23 cellular contexts compared by ENCODE assay signal in genomic region chr12:3294481-3294911, GRCh38.
DNase-seq lines count a peak whose midpoint lies in the region; ATAC-seq, FAIRE-seq and TF ChIP-seq lines count a peak whose summit lies in the region.
"Had no signal": no experiment of that assay in that cellular context is flagged by ENCODE, and none has a peak within 500 bp of the region (broad histone marks: within the 10 kb centered on the region; RNA-seq: fewer than 3 reads in every experiment).

No MANE protein-coding gene starts in this region.

- H3K9ac ChIP-seq in BLaER1, result no peak overlapping the region

- peak; percentile 8 to 70 (median 25) for ATAC-seq in heart right ventricle
- ATAC-seq: GM12878; left colon; natural killer cell treated with Interleukin-12 subunit alpha and Interleukin-12 subunit beta and Interleukin-15 and Interleukin-18, amount 100 ng/mL, for 72 hours had no signal

- H3K4me2 ChIP-seq in BLaER1, result peak overlapping the region; percentile 81

- DNase-seq in G401 (ENCODE audit: low spot score), result peak; percentile 69
- peak; percentile 69 to 93 for DNase-seq in NCI-H524 (lab: John Stamatoyannopoulos, UW)
- DNase-seq in heart right ventricle, result peak in 1 of 2 donors; percentile 44
- DNase-seq in lower leg skin (ENCODE audit: low spot score in 2 of 2), result no peak
- DNase-seq in stimulated activated CD4-positive, alpha-beta T cell treated with anti-CD3 and anti-CD28 coated beads, Interleukin-2, amount 100 ng/mL, for 48 hours, result no peak
- DNase-seq in D721Med (ENCODE audit: insufficient read length, low spot score), result no peak
- no peak for DNase-seq in coronary artery (ENCODE audit: low spot score)
- DNase-seq: activated CD4-positive, CD25-positive, alpha-beta regulatory T cell treated with anti-CD3 and anti-CD28 coated beads, Interleukin-2, amount 50 U/mL, for 72 hours; activated naive CD4-positive, alpha-beta T cell treated with Interleukin-2 at 50 U/mL for 16 hours; activated T-cell treated with anti-CD3 and anti-CD28 coated beads, Interleukin-2, amount 50 U/mL, for 48 hours; amygdala; DMS153; KBM-7; left colon; midbrain; NCI-H187 treated with DMSO at 0.1 percent for 48 hours; NCI-H510A; SW 1271; uterus had no signal

- no peak overlapping the region for H3K27ac ChIP-seq in BLaER1
- H3K27ac ChIP-seq in heart right ventricle, result peak overlapping the region in 6 of 10 donors; percentile 15 to 60 (median 40)
- no peak overlapping the region for H3K27ac ChIP-seq in coronary artery
- H3K27ac ChIP-seq: uterus had no signal

- FAIRE-seq in D721Med (lab: Jason Lieb, UNC), result no peak
- FAIRE-seq: GM12878 had no signal

- H3K4me3 ChIP-seq in BLaER1 (no peak overlapping the region), heart right ventricle (no peak overlapping the region), lower leg skin (ENCODE audit: low read depth, poor library complexity, severe bottlenecking) (no peak overlapping the region), coronary artery (no peak overlapping the region)
- H3K4me3 ChIP-seq: dorsolateral prefrontal cortex, GM12878, uterus had no signal

- 44 to 61% methylated on average over 15 of the region's 15 CpGs for WGBS in heart right ventricle, 2 donors
- WGBS in lower leg skin, 2 donors, result 62 to 63% methylated on average over 15 of the region's 15 CpGs

- no peak for TF ChIP-seq CTCF in heart right ventricle (IDR thresholded peaks at IDR 0.05)
- TF ChIP-seq CTCF in lower leg skin (IDR thresholded peaks at IDR 0.05), result no peak
- no peak for TF ChIP-seq CTCF in D721Med (IDR thresholded peaks at IDR 0.05; ENCODE audit: insufficient read depth, missing control alignments)
- TF ChIP-seq CTCF in coronary artery (IDR thresholded peaks at IDR 0.05), result no peak

- H3K27me3 ChIP-seq in BLaER1 (no peaks in the 10 kb centered on the region), heart right ventricle (no peaks in the 10 kb centered on the region)
- H3K27me3 ChIP-seq: uterus had no signal

- in situ Hi-C loops in G401 (cut with HindIII; ENCODE audit: low sequenced_read_pairs), result loop anchor here (25.0 kb wide), 1 partner anchor 207 kb away; the partner anchor contains the start of gene TSPAN9

- H3K4me1 ChIP-seq in BLaER1 (peaks cover 45% of the 10 kb centered on the region), heart right ventricle (peaks cover 6 to 43% (median 30%) of the 10 kb centered on the region in 9 donors)
- H3K4me1 ChIP-seq: uterus had no signal

- TF ChIP-seq POLR2A in lower leg skin (IDR thresholded peaks at IDR 0.05), result no peak

- intact Hi-C loops in heart right ventricle (cut with DNase I), result loop anchor here in 1 of 10 donors (10.0 kb wide), 1 partner anchor 160 kb away; no protein-coding TSS in a partner anchor
- intact Hi-C loops in lower leg skin (cut with DNase I; ENCODE audit: low total_unique reads), result no loop called here

- H3K36me3 ChIP-seq in BLaER1 (no peaks in the 10 kb centered on the region), heart right ventricle (peaks cover 0 to 17% (median 0%) of the 10 kb centered on the region in 9 donors)
- H3K36me3 ChIP-seq: uterus had no signal

- H3K9me3 ChIP-seq in BLaER1 (no peaks in the 10 kb centered on the region), heart right ventricle (no peaks in the 10 kb centered on the region)
- H3K9me3 ChIP-seq: uterus had no signal

- no peaks in the 10 kb centered on the region for H4K20me1 ChIP-seq in BLaER1

Comparison
In these comparisons a context has a peak if more than half of its experiments do, and no peak if none do; other contexts are left out.
1. H3K27ac ChIP-seq: peak in heart right ventricle (6 of 10); none in BLaER1 (single experiment) and coronary artery (0 of 2).
2. DNase-seq: peak in G401 (single experiment) and NCI-H524 (2 of 2); none in lower leg skin (0 of 2), stimulated activated CD4-positive, alpha-beta T cell treated with anti-CD3 and anti-CD28 coated beads, Interleukin-2, amount 100 ng/mL, for 48 hours (0 of 2), D721Med (single experiment) and coronary artery (single experiment).